In the genomic region with DNA sequence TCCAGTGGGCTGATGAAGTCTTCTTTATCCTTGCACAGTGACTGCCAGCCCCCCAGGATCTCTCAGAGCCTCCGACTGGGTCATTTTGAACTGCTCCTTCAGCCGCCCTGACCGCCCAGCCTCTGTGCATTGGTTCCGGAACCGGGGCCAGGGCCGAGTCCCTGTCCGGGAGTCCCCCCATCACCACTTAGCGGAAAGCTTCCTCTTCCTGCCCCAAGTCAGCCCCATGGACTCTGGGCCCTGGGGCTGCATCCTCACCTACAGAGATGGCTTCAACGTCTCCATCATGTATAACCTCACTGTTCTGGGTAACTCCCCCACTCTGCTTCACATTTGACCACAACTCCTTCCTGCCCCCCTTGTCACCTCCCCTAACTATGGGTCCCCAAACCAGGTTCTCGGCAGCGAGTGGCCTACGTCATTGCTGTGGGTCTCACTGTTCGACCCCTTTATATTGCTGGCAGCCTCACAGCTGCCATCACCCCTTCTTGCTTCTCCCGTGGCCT, we compare ENCODE assay signal across 17 cellular contexts. TPM values are rescaled to one million over a fixed set of nuclear protein-coding genes. Genes with fewer than 3 reads are reported as not detected.
DNase-seq lines count a peak whose midpoint lies in the region; ATAC-seq and TF ChIP-seq lines count a peak whose summit lies in the region.
"Had no signal": no experiment of that assay in that cellular context is flagged by ENCODE, and none has a peak within 500 bp of the region (broad histone marks: within the 10 kb centered on the region; RNA-seq: fewer than 3 reads in every experiment).

No MANE protein-coding gene starts in this region.

- H3K9me3 ChIP-seq in lower lobe of right lung (no peaks in the 10 kb centered on the region), transverse colon (no peaks in the 10 kb centered on the region)
- H3K9me3 ChIP-seq: left lung, uterus had no signal

- no peak overlapping the region for H3K27ac ChIP-seq in lower lobe of right lung
- H3K27ac ChIP-seq in transverse colon: peak overlapping the region in 3 of 4 donors; percentile 35 to 64 (median 41)
- H3K27ac ChIP-seq: cardiac muscle cell, left lung had no signal

- H3K27me3 Mint-ChIP-seq in activated naive CD4-positive, alpha-beta T cell treated with anti-CD3 and anti-CD28 coated beads for 36 hours (ENCODE audit: low read depth): no peaks in the 10 kb centered on the region
- H3K27me3 Mint-ChIP-seq in activated T-cell treated with anti-CD3 and anti-CD28 coated beads, Interleukin-2, amount 50 U/mL, for 72 hours (ENCODE audit: low read depth): peaks cover under 1% of the 10 kb centered on the region

- intact Hi-C loops in activated naive CD4-positive, alpha-beta T cell treated with anti-CD3 and anti-CD28 coated beads for 36 hours (cut with micrococcal nuclease): loop anchor here (1.0 to 5.0 kb wide), 2 partner anchors 8 to 183 kb away; partner anchors contain the start of gene PTMS
- intact Hi-C loops in lower lobe of right lung (cut with DNase I): no loop called here
- intact Hi-C loops in transverse colon (cut with DNase I; ENCODE audit: low total_unique reads): loop anchor here (10.0 kb wide), 1 partner anchor 160 kb away; no protein-coding TSS in a partner anchor

- H3K36me3 ChIP-seq in lower lobe of right lung (peaks cover 17% of the 10 kb centered on the region), transverse colon (no peaks in the 10 kb centered on the region)
- H3K36me3 ChIP-seq: cardiac muscle cell, uterus had no signal

- peaks cover 15% of the 10 kb centered on the region for H3K36me3 Mint-ChIP-seq in activated naive CD4-positive, alpha-beta T cell treated with anti-CD3 and anti-CD28 coated beads for 36 hours (ENCODE audit: low read depth)
- H3K36me3 Mint-ChIP-seq in activated T-cell treated with anti-CD3 and anti-CD28 coated beads, Interleukin-2, amount 50 U/mL, for 72 hours (ENCODE audit: insufficient read depth in 2 of 2): peaks cover 20 to 28% of the 10 kb centered on the region in 2 donors

- H3K4me3 ChIP-seq in lower lobe of right lung (peak overlapping the region; percentile 30), transverse colon (peak overlapping the region in 1 of 4 donors; percentile 35)
- H3K4me3 ChIP-seq: cardiac muscle cell, left lung had no signal

- peak; percentile 49 to 57 for ATAC-seq in activated T-cell treated with anti-CD3 and anti-CD28 coated beads, Interleukin-2, amount 50 U/mL, for 72 hours (replicated peaks in 1 of 2)
- ATAC-seq in lower lobe of right lung: no peak
- ATAC-seq in HG03565 (IDR thresholded peaks at IDR 0.05; ENCODE audit: unreplicated experiment): no peak
- ATAC-seq: left lung had no signal

- no peak for TF ChIP-seq EP300 in transverse colon (IDR thresholded peaks at IDR 0.05; ENCODE audit: low read depth)

- 70 to 83% methylated on average over 5 to 14 of the region's 14 CpGs for WGBS in transverse colon (ENCODE audit: low coverage in 1 of 2), 2 donors

- DNase-seq in activated naive CD4-positive, alpha-beta T cell treated with anti-CD3 and anti-CD28 coated beads for 36 hours: no peak
- DNase-seq in activated naive CD4-positive, alpha-beta T cell treated with anti-CD3 and anti-CD28 coated beads, Interleukin-2, amount 50 U/mL, for 16 hours: no peak
- peak in 1 of 2 donors; percentile 46 for DNase-seq in activated T-cell treated with anti-CD3 and anti-CD28 coated beads, Interleukin-2, amount 50 U/mL, for 72 hours
- DNase-seq in lower lobe of right lung: no peak
- no peak for DNase-seq in transverse colon
- DNase-seq in superior temporal gyrus (ENCODE audit: extremely low spot score): no peak
- DNase-seq in glomerular visceral epithelial cell (ENCODE audit: extremely low spot score): no peak
- DNase-seq: DND-41, HCEC 1CT, head of caudate nucleus, left lung, T1000, uterus had no signal

- CTCF ChIA-PET in activated naive CD4-positive, alpha-beta T cell treated with anti-CD3 and anti-CD28 coated beads for 36 hours (lab: Charles Lee): interaction anchor here (0.7 to 6.3 kb wide), 3 partner anchors 8 to 21 kb away, joined by 3 to 39 read pairs (median 24); partner anchors contain the start of genes CD4, MLF2 and PTMS

- H3K4me1 ChIP-seq in lower lobe of right lung (peaks cover 40% of the 10 kb centered on the region), transverse colon (peaks cover 6 to 77% (median 37%) of the 10 kb centered on the region in 4 donors)
- H3K4me1 ChIP-seq: uterus had no signal

- H3K4me1 Mint-ChIP-seq in activated naive CD4-positive, alpha-beta T cell treated with anti-CD3 and anti-CD28 coated beads for 36 hours (ENCODE audit: low read depth): peaks cover 83% of the 10 kb centered on the region
- H3K4me1 Mint-ChIP-seq in activated T-cell treated with anti-CD3 and anti-CD28 coated beads, Interleukin-2, amount 50 U/mL, for 72 hours (ENCODE audit: low read depth): peaks cover 94% of the 10 kb centered on the region

- TF ChIP-seq CTCF in lower lobe of right lung (IDR thresholded peaks at IDR 0.05): no peak
- no peak for TF ChIP-seq CTCF in transverse colon (IDR thresholded peaks at IDR 0.05)

- peak overlapping the region; percentile 63 for H3K4me3 Mint-ChIP-seq in activated naive CD4-positive, alpha-beta T cell treated with anti-CD3 and anti-CD28 coated beads for 36 hours
- peak overlapping the region; percentile 78 to 82 for H3K4me3 Mint-ChIP-seq in activated T-cell treated with anti-CD3 and anti-CD28 coated beads, Interleukin-2, amount 50 U/mL, for 72 hours

- in situ Hi-C loops in transverse colon (cut with MboI; ENCODE audit: low pct_ligation_motif_present in 1 of 4, low pct_unique_long_range_greater_than_20kb in 1 of 4, low sequenced_read_pairs in 3 of 4): no loop called here

- H3K27me3 ChIP-seq in lower lobe of right lung (ENCODE audit: low read depth) (no peaks in the 10 kb centered on the region), transverse colon (no peaks in the 10 kb centered on the region)
- H3K27me3 ChIP-seq: uterus had no signal

- no peaks in the 10 kb centered on the region for H3K9me3 Mint-ChIP-seq in activated naive CD4-positive, alpha-beta T cell treated with anti-CD3 and anti-CD28 coated beads for 36 hours
- H3K9me3 Mint-ChIP-seq in activated T-cell treated with anti-CD3 and anti-CD28 coated beads, Interleukin-2, amount 50 U/mL, for 72 hours: no peaks in the 10 kb centered on the region

- H3K27ac Mint-ChIP-seq in activated naive CD4-positive, alpha-beta T cell treated with anti-CD3 and anti-CD28 coated beads for 36 hours: peak overlapping the region; percentile 55
- peak overlapping the region; percentile 87 for H3K27ac Mint-ChIP-seq in activated T-cell treated with anti-CD3 and anti-CD28 coated beads, Interleukin-2, amount 50 U/mL, for 72 hours

- peak; percentile 21 for TF ChIP-seq POLR2A in transverse colon (IDR thresholded peaks at IDR 0.05)

RNA-seq across cellular contexts. Expression of gene LAG3, which starts 2.3 kb away (rescaled TPM):
- total RNA-seq in activated naive CD4-positive, alpha-beta T cell treated with anti-CD3 and anti-CD28 coated beads for 36 hours: 10 to 100 TPM; 22.8 to 25.1 TPM
- 100 to 1,000 TPM; 117 to 188 TPM for total RNA-seq in activated T-cell treated with anti-CD3 and anti-CD28 coated beads, Interleukin-2, amount 50 U/mL, for 72 hours
- total RNA-seq in lower lobe of right lung: 2.1 TPM
- 1 to 10 TPM in 1 of 4 donors, under 1 TPM in 1, not detected in 2; 0.68 to 1.4 TPM for total RNA-seq in transverse colon

RNA-seq across cellular contexts. Expression of gene PTMS, which starts 8.4 kb away (rescaled TPM):
- total RNA-seq in activated naive CD4-positive, alpha-beta T cell treated with anti-CD3 and anti-CD28 coated beads for 36 hours: 10 to 100 TPM; 35.1 to 44.2 TPM
- 100 to 1,000 TPM; 119 to 154 TPM for total RNA-seq in activated T-cell treated with anti-CD3 and anti-CD28 coated beads, Interleukin-2, amount 50 U/mL, for 72 hours
- 267 TPM for total RNA-seq in lower lobe of right lung
- total RNA-seq in transverse colon: 100 to 1,000 TPM in 1 of 4 donors, 10 to 100 TPM in 3; 64.0 to 124 (median 83.9) TPM

RNA-seq across cellular contexts. Expression of gene CD4, which starts 14.7 kb away (rescaled TPM):
- total RNA-seq in activated naive CD4-positive, alpha-beta T cell treated with anti-CD3 and anti-CD28 coated beads for 36 hours: 100 to 1,000 TPM; 155 to 161 TPM
- total RNA-seq in activated T-cell treated with anti-CD3 and anti-CD28 coated beads, Interleukin-2, amount 50 U/mL, for 72 hours: 100 to 1,000 TPM; 126 to 141 TPM
- total RNA-seq in lower lobe of right lung: 80.3 TPM
- 1 to 10 TPM in 3 of 4 donors, under 1 TPM in 1; 1.00 to 7.9 (median 2.8) TPM for total RNA-seq in transverse colon
- total RNA-seq: NCI-H460 had no signal

RNA-seq across cellular contexts. Expression of gene MLF2, which starts 21.7 kb away (rescaled TPM):
- total RNA-seq in activated naive CD4-positive, alpha-beta T cell treated with anti-CD3 and anti-CD28 coated beads for 36 hours: 100 to 1,000 TPM; 140 to 143 TPM
- total RNA-seq in activated T-cell treated with anti-CD3 and anti-CD28 coated beads, Interleukin-2, amount 50 U/mL, for 72 hours: 100 to 1,000 TPM; 122 to 134 TPM
- 108 TPM for total RNA-seq in lower lobe of right lung
- total RNA-seq in transverse colon: 100 to 1,000 TPM; 100 to 360 (median 164) TPM

RNA-seq across cellular contexts. Expression of gene GPR162, which starts 47.0 kb away (rescaled TPM):
- total RNA-seq in activated naive CD4-positive, alpha-beta T cell treated with anti-CD3 and anti-CD28 coated beads for 36 hours: under 1 TPM in 1 of 2 experiments, not detected in 1; 0.24 TPM
- total RNA-seq in activated T-cell treated with anti-CD3 and anti-CD28 coated beads, Interleukin-2, amount 50 U/mL, for 72 hours: under 1 TPM; 0.72 to 0.93 TPM
- total RNA-seq in lower lobe of right lung (21.5 TPM), transverse colon (1 to 10 TPM in 3 of 4 donors, not detected in 1; 3.0 to 6.4 (median 3.1) TPM)
- total RNA-seq: GM12878 had no signal

Comparison
In these comparisons a context has a peak if more than half of its experiments do, and no peak if none do; other contexts are left out.
1. ATAC-seq: peak in activated T-cell treated with anti-CD3 and anti-CD28 coated beads, Interleukin-2, amount 50 U/mL, for 72 hours (2 of 2); none in lower lobe of right lung (0 of 2) and HG03565 (single experiment).
2. RNA of gene LAG3, which starts 2.3 kb away (total RNA-seq): 117 to 188 TPM in activated T-cell treated with anti-CD3 and anti-CD28 coated beads, Interleukin-2, amount 50 U/mL, for 72 hours; 22.8 to 25.1 TPM in activated naive CD4-positive, alpha-beta T cell treated with anti-CD3 and anti-CD28 coated beads for 36 hours, 2.1 TPM in lower lobe of right lung (single experiment) and 0.68 to 1.4 TPM in transverse colon; every median in the first group is over 4 times any median in the second.